1 cellular context compared by ENCODE assay signal in the genomic region with DNA sequence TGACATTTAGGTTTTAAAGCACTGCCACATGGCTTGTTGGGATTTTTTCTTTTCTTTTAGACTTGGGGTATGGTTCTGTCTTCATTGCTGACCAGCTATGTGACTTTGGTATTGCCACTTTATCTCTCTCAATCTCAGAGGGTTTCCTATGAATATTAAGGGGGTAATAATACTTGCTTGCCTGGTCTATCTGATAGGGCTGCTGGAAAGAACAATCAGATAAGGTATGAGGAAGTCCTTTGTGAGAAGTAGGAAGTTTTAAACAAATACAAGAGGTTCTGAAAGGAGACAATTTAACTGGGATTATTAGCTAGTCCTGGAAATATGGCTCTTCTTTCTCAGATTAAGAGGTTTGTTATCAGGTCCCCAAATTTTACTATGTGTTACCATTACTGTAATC.
TF ChIP-seq lines count a peak whose summit lies in the region.

No MANE protein-coding gene starts in this region.

TF ChIP-seq in endothelial cell of umbilical vein, 7 proteins besides CTCF, POLR2A, EP300 and RAD21:
- peak; percentile 50 for TF ChIP-seq GATA2 (IDR thresholded peaks at IDR 0.05; ENCODE audit: insufficient read depth, insufficient read length, low read depth, low read length)
- TF ChIP-seq, protein P1, sequence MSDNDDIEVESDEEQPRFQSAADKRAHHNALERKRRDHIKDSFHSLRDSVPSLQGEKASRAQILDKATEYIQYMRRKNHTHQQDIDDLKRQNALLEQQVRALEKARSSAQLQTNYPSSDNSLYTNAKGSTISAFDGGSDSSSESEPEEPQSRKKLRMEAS (IDR thresholded peaks at IDR 0.05; ENCODE audit: insufficient read depth, insufficient read length): no peak
